ENCODE assay signal across 22 cellular contexts in genomic region chr18:70039186-70039585, GRCh38.
DNase-seq lines count a peak whose midpoint lies in the region; ATAC-seq and TF ChIP-seq lines count a peak whose summit lies in the region.
"Had no signal": no experiment of that assay in that cellular context is flagged by ENCODE, and none has a peak within 500 bp of the region (broad histone marks: within the 10 kb centered on the region; RNA-seq: fewer than 3 reads in every experiment).

No MANE protein-coding gene starts in this region.

- H2AFZ ChIP-seq in mesenchymal stem cell (ENCODE audit: low read depth, low read length), result no peak overlapping the region
- H2AFZ ChIP-seq: GM23338 had no signal

- H3K23ac ChIP-seq in mesenchymal stem cell (ENCODE audit: low read length in 2 of 2), result no peak overlapping the region

- H3K36me3 Mint-ChIP-seq in chondrocyte (ENCODE audit: low read depth), result no peaks in the 10 kb centered on the region

- H3K9me3 ChIP-seq in mesenchymal stem cell (ENCODE audit: control insufficient read depth, low read length), result no peaks in the 10 kb centered on the region
- H3K9me3 ChIP-seq: A549, BE2C had no signal

- H3K4me1 ChIP-seq in mesenchymal stem cell (ENCODE audit: control insufficient read depth, insufficient read depth, low read depth, low read length), result no peaks in the 10 kb centered on the region
- H3K4me1 ChIP-seq: BE2C had no signal

- peak overlapping the region; percentile 44 for H2BK5ac ChIP-seq in mesenchymal stem cell (ENCODE audit: low read depth, low read length, poor library complexity, severe bottlenecking)

- H3K4ac ChIP-seq in mesenchymal stem cell (ENCODE audit: low read depth in 1 of 2, low read length in 2 of 2), result no peak overlapping the region

- H3K4me2 ChIP-seq in mesenchymal stem cell (ENCODE audit: low read length, poor library complexity, severe bottlenecking), result no peak overlapping the region
- H3K4me2 ChIP-seq: A549; BLaER1 treated with 17β-estradiol and CSF1 and Interleukin-3, amounts not matched to agents 10 nM and 100 nM; GM23338 had no signal

- ATAC-seq in SK-N-SH treated with all-trans-retinoic acid at 6 μM for 48 hours (no peak), omental fat pad (ENCODE audit: low FRiP score) (no peak)
- ATAC-seq: A549, GM23338, HCT116 had no signal

- H3K27me3 ChIP-seq in mesenchymal stem cell (ENCODE audit: control insufficient read depth in 1 of 2, insufficient read depth in 1 of 2, low read length in 2 of 2), result no peaks in the 10 kb centered on the region
- H3K27me3 ChIP-seq: BE2C; BLaER1 treated with 17β-estradiol and CSF1 and Interleukin-3, amounts not matched to agents 10 nM and 100 nM had no signal

- H3K14ac ChIP-seq in mesenchymal stem cell (ENCODE audit: low read length in 2 of 2), result no peak overlapping the region

- H4K91ac ChIP-seq in mesenchymal stem cell (ENCODE audit: low read length), result no peak overlapping the region

- no peak overlapping the region for H3K27ac ChIP-seq in mesenchymal stem cell (ENCODE audit: low read length, poor library complexity, severe bottlenecking)
- H3K27ac ChIP-seq: A549 had no signal

- no peaks in the 10 kb centered on the region for H3K79me1 ChIP-seq in mesenchymal stem cell (replicated peaks; ENCODE audit: low read length, poor library complexity, severe bottlenecking)

- no peaks in the 10 kb centered on the region for H3K27me3 Mint-ChIP-seq in chondrocyte (ENCODE audit: low read depth)
- H3K27me3 Mint-ChIP-seq: CD4-positive, alpha-beta memory T cell had no signal

- H3K9ac ChIP-seq in mesenchymal stem cell (ENCODE audit: low read length), result no peak overlapping the region
- H3K9ac ChIP-seq: BLaER1 treated with 17β-estradiol and CSF1 and Interleukin-3, amounts not matched to agents 10 nM and 100 nM had no signal

- no peak overlapping the region for H3K4me3 ChIP-seq in mesenchymal stem cell (ENCODE audit: insufficient read depth in 1 of 2, low read depth in 1 of 2, low read length in 2 of 2)
- H3K4me3 ChIP-seq: A549; BLaER1 treated with 17β-estradiol and CSF1 and Interleukin-3, amounts not matched to agents 10 nM and 100 nM; GM23338 had no signal

- H2BK12ac ChIP-seq in mesenchymal stem cell (ENCODE audit: low read length in 2 of 2), result no peak overlapping the region

- H3K4me1 Mint-ChIP-seq in chondrocyte (ENCODE audit: low read depth), result peaks cover 57% of the 10 kb centered on the region
- H3K4me1 Mint-ChIP-seq: GM23338, H9 had no signal

- TF ChIP-seq CTCF in chondrocyte (IDR thresholded peaks at IDR 0.05) (no peak), omental fat pad (IDR thresholded peaks at IDR 0.05) (no peak)

- H3K4me3 Mint-ChIP-seq in chondrocyte (ENCODE audit: unreplicated experiment), result no peak overlapping the region
- H3K4me3 Mint-ChIP-seq: CD14-positive monocyte; CD4-positive, alpha-beta memory T cell; GM23338; H9 had no signal

- DNase-seq in SK-MEL-5 (ENCODE audit: low read depth, low spot score), result peak; percentile 84
- DNase-seq in chondrocyte (ENCODE audit: low spot score), result no peak
- no peak for DNase-seq in mesenchymal stem cell
- DNase-seq in omental fat pad (ENCODE audit: low spot score), result no peak
- no peak for DNase-seq in activated CD4-positive, alpha-beta T cell treated with anti-CD3 and anti-CD28 coated beads, Interleukin-2, amount 50 U/mL, for 48 hours
- DNase-seq: 8988T; ACHN; AML-193; BE2C; Calu3; CD4-positive, alpha-beta memory T cell; COR-L47; DMS53; DMS79 treated with DMSO at 0.1 percent for 48 hours; GF-D8; H9 had no signal

- no peak overlapping the region for H2BK15ac ChIP-seq in mesenchymal stem cell (ENCODE audit: low read depth, poor library complexity, severe bottlenecking)

- no peak overlapping the region for H4K8ac ChIP-seq in mesenchymal stem cell (ENCODE audit: low read length)

- H2AK5ac ChIP-seq in mesenchymal stem cell (ENCODE audit: low read length, severe bottlenecking), result no peak overlapping the region

- no peak overlapping the region for H2BK120ac ChIP-seq in mesenchymal stem cell (ENCODE audit: low read depth, low read length)

- H3K27ac Mint-ChIP-seq in chondrocyte (ENCODE audit: unreplicated experiment), result peak overlapping the region; percentile 49
- H3K27ac Mint-ChIP-seq: CD4-positive, alpha-beta memory T cell; GM23338 had no signal

- H3K9me3 Mint-ChIP-seq in chondrocyte (ENCODE audit: low read depth), result peaks cover 17% of the 10 kb centered on the region
- H3K9me3 Mint-ChIP-seq: GM23338, H9 had no signal

- no peak overlapping the region for H3K18ac ChIP-seq in mesenchymal stem cell (ENCODE audit: low read depth in 1 of 2, low read length in 2 of 2)

- in situ Hi-C loops in SK-MEL-5 (cut with HindIII; ENCODE audit: low pct_unique_long_range_greater_than_20kb, low sequenced_read_pairs), result no loop called here

- peaks cover 7 to 14% of the 10 kb centered on the region in 2 experiments for H3K36me3 ChIP-seq in mesenchymal stem cell (ENCODE audit: control insufficient read depth in 1 of 2, insufficient read depth in 2 of 2, low read depth in 1 of 2, low read length in 2 of 2)
- H3K36me3 ChIP-seq: BE2C had no signal

- no CpG with 5 or more reads among the region's 2 CpGs for WGBS in mesenchymal stem cell

TF ChIP-seq in SK-N-SH treated with all-trans-retinoic acid at 6 μM for 48 hours, 23 proteins besides CTCF, POLR2A, EP300 and RAD21:
- no peak for TF ChIP-seq RARB (CRISPR knock-in tag; IDR thresholded peaks at IDR 0.05)
